In the genomic region with DNA sequence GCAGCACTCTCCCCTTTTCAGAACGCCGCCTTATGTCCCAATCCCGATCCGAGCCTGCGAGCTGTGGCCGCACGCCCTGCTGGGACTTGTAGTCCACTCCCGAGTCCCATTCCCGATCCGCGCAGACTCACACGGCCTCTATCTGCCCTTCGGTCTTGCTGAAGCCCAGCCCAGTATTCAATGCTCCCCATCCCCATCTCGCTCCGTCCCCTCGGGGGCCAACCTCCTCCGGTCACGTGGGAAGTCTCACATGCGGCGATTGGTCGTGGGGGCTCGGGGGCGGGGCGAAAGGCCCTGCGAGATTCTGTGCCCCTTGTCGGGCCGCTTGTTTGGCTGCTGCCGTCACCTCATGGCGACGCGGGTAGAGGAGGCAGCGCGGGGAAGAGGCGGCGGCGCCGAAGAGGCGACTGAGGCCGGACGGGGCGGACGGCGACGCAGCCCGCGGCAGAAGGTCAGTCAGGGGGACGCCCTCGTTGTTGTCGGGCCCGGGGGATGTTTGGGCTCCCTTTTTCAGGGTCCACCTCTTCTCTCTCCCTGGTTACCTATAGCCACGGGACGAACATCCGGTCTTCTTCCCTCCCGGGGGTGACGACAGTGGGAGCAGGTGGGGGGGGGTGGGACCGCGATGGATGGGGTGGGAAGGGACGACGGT, we compare ENCODE assay signal across 1 cellular context.
A peak's percentile ranks its signal among the peaks of the same experiment; 100 is the strongest.
TF ChIP-seq lines count a peak whose summit lies in the region.

Gene TXLNG, plus strand, starts transcription at position 328 of the 652 bp plus-strand sequence. Its CDS starts 22 bp downstream, at position 350.

TF ChIP-seq in HepG2, 621 proteins besides CTCF, POLR2A, EP300 and RAD21 (continued from another document and continues in another):
- TF ChIP-seq HMGXB3 (CRISPR knock-in tag; IDR thresholded peaks at IDR 0.05; ENCODE audit: borderline replicate concordance), result 0 out of 2 replicates have a peak, but pooled peaks have one; percentile 41
- TF ChIP-seq U2AF1 (optimal IDR thresholded peaks at IDR 0.05; ENCODE audit: low read depth, low read length), result no peak
- TF ChIP-seq THAP11 (CRISPR knock-in tag; IDR thresholded peaks at IDR 0.05), result peak; percentile 98
- TF ChIP-seq HNRNPUL1 (IDR thresholded peaks at IDR 0.05; ENCODE audit: low read depth, low read length), result no peak
- TF ChIP-seq, protein P1, sequence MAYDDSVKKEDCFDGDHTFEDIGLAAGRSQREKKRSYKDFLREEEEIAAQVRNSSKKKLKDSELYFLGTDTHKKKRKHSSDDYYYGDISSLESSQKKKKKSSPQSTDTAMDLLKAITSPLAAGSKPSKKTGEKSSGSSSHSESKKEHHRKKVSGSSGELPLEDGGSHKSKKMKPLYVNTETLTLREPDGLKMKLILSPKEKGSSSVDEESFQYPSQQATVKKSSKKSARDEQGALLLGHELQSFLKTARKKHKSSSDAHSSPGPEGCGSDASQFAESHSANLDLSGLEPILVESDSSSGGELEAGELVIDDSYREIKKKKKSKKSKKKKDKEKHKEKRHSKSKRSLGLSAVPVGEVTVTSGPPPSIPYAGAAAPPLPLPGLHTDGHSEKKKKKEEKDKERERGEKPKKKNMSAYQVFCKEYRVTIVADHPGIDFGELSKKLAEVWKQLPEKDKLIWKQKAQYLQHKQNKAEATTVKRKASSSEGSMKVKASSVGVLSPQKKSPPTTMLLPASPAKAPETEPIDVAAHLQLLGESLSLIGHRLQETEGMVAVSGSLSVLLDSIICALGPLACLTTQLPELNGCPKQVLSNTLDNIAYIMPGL (CRISPR knock-in tag; IDR thresholded peaks at IDR 0.05; ENCODE audit: borderline replicate concordance in 1 of 2, low read depth in 1 of 2), result 0 out of 4 replicates have a peak, but pooled peaks of 1 of the 2 experiments have one; percentile 24
- peak; percentile 71 for TF ChIP-seq CREM (IDR thresholded peaks at IDR 0.05)
- TF ChIP-seq CREM (CRISPR knock-in tag; IDR thresholded peaks at IDR 0.05), result no peak
- 0 out of 2 replicates have a peak, but pooled peaks have one; percentile 48 for TF ChIP-seq IRF2 (CRISPR knock-in tag; IDR thresholded peaks at IDR 0.05)
- peak; percentile 66 for TF ChIP-seq ZNF687 (CRISPR knock-in tag; IDR thresholded peaks at IDR 0.05)
- TF ChIP-seq, protein P2, sequence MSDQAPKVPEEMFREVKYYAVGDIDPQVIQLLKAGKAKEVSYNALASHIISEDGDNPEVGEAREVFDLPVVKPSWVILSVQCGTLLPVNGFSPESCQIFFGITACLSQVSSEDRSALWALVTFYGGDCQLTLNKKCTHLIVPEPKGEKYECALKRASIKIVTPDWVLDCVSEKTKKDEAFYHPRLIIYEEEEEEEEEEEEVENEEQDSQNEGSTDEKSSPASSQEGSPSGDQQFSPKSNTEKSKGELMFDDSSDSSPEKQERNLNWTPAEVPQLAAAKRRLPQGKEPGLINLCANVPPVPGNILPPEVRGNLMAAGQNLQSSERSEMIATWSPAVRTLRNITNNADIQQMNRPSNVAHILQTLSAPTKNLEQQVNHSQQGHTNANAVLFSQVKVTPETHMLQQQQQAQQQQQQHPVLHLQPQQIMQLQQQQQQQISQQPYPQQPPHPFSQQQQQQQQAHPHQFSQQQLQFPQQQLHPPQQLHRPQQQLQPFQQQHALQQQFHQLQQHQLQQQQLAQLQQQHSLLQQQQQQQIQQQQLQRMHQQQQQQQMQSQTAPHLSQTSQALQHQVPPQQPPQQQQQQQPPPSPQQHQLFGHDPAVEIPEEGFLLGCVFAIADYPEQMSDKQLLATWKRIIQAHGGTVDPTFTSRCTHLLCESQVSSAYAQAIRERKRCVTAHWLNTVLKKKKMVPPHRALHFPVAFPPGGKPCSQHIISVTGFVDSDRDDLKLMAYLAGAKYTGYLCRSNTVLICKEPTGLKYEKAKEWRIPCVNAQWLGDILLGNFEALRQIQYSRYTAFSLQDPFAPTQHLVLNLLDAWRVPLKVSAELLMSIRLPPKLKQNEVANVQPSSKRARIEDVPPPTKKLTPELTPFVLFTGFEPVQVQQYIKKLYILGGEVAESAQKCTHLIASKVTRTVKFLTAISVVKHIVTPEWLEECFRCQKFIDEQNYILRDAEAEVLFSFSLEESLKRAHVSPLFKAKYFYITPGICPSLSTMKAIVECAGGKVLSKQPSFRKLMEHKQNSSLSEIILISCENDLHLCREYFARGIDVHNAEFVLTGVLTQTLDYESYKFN (CRISPR knock-in tag; conservative IDR thresholded peaks at IDR 0.05), result peak; percentile 23; the same call in 1 of the 2 replicates
- no peak for TF ChIP-seq NBN (conservative IDR thresholded peaks at IDR 0.05)
- peak; percentile 49; the same call in 1 of the 2 replicates for TF ChIP-seq HDAC1 (CRISPR knock-in tag; IDR thresholded peaks at IDR 0.05)
- no peak for TF ChIP-seq ZNF546 (CRISPR knock-in tag; conservative IDR thresholded peaks at IDR 0.05)
- peak; percentile 21; the same call in 1 of the 2 replicates for TF ChIP-seq NR2C2 (CRISPR knock-in tag; IDR thresholded peaks at IDR 0.05; ENCODE audit: borderline replicate concordance)
- peak; percentile 52; the same call in 1 of the 2 replicates for TF ChIP-seq ZNF501 (CRISPR knock-in tag; IDR thresholded peaks at IDR 0.05)
- TF ChIP-seq NR2F1 (CRISPR knock-in tag; IDR thresholded peaks at IDR 0.05), result no peak
- no peak for TF ChIP-seq SMARCC2 (IDR thresholded peaks at IDR 0.05)
- TF ChIP-seq ZNF768 (CRISPR knock-in tag; IDR thresholded peaks at IDR 0.05), result 0 out of 2 replicates have a peak, but pooled peaks have one; percentile 5
- TF ChIP-seq SP2 (CRISPR knock-in tag; IDR thresholded peaks at IDR 0.05), result peak; percentile 60
- TF ChIP-seq ZNF644 (CRISPR knock-in tag; IDR thresholded peaks at IDR 0.05; ENCODE audit: low read depth), result no peak
- peak; percentile 53; the same call in 1 of the 2 replicates for TF ChIP-seq SUZ12 (IDR thresholded peaks at IDR 0.05; ENCODE audit: low read depth, low read length)
- no peak for TF ChIP-seq MYPOP (CRISPR knock-in tag; IDR thresholded peaks at IDR 0.05)
- TF ChIP-seq PRDM10 (CRISPR knock-in tag; IDR thresholded peaks at IDR 0.05; ENCODE audit: low read depth), result peak; percentile 46; the same call in 1 of the 2 replicates
- TF ChIP-seq PHF8 (CRISPR knock-in tag; IDR thresholded peaks at IDR 0.05), result peak; percentile 80
- TF ChIP-seq KDM2A (CRISPR knock-in tag; IDR thresholded peaks at IDR 0.05; ENCODE audit: borderline replicate concordance, low read depth), result peak; percentile 74; the same call in 1 of the 2 replicates
- peak; percentile 32; the same call in 1 of the 2 replicates for TF ChIP-seq HOMEZ (CRISPR knock-in tag; IDR thresholded peaks at IDR 0.05; ENCODE audit: low read depth)
